Comparison of ENCODE assay signal across 13 cellular contexts in genomic region chr22:28759861-28760560, GRCh38.
DNase-seq lines count a peak whose midpoint lies in the region; TF ChIP-seq lines count a peak whose summit lies in the region.
"Had no signal": no experiment of that assay in that cellular context is flagged by ENCODE, and none has a peak within 500 bp of the region (broad histone marks: within the 10 kb centered on the region; RNA-seq: fewer than 3 reads in every experiment).

No MANE protein-coding gene starts in this region.

- H3K27ac ChIP-seq in MM.1S (ENCODE audit: low read length) (peak overlapping the region; percentile 83), tibial artery (no peak overlapping the region)
- H3K27ac ChIP-seq: uterus had no signal

- no peaks in the 10 kb centered on the region for H3K27me3 ChIP-seq in MM.1S (replicated peaks; ENCODE audit: insufficient read depth, low read length)
- H3K27me3 ChIP-seq in tibial artery: no peaks in the 10 kb centered on the region
- H3K27me3 ChIP-seq: uterus had no signal

- H3K9me3 ChIP-seq in MM.1S (replicated peaks; ENCODE audit: insufficient read depth, low read length) (no peaks in the 10 kb centered on the region), tibial artery (no peaks in the 10 kb centered on the region)
- H3K9me3 ChIP-seq: uterus had no signal

- peaks cover 13% of the 10 kb centered on the region for H3F3A ChIP-seq in MM.1S (ENCODE audit: insufficient read depth, low read length)

- TF ChIP-seq CTCF in MM.1S (IDR thresholded peaks at IDR 0.05; ENCODE audit: low read length) (no peak), tibial artery (IDR thresholded peaks at IDR 0.05) (no peak)

- H3K4me3 ChIP-seq in MM.1S (ENCODE audit: low read length): peak overlapping the region; percentile 53
- H3K4me3 ChIP-seq in tibial artery: no peak overlapping the region
- H3K4me3 ChIP-seq: uterus had no signal

- H3K36me3 ChIP-seq in MM.1S (replicated peaks; ENCODE audit: insufficient read depth, low read length) (no peaks in the 10 kb centered on the region), tibial artery (no peaks in the 10 kb centered on the region)
- H3K36me3 ChIP-seq: uterus had no signal

- H3K4me1 ChIP-seq in MM.1S (ENCODE audit: low read length) (peaks cover 10% of the 10 kb centered on the region; the same call in 1 of the 2 replicates), tibial artery (peaks cover 0 to 2% (median 0%) of the 10 kb centered on the region in 4 donors)
- H3K4me1 ChIP-seq: uterus had no signal

- peak overlapping the region; percentile 71; the same call in 1 of the 2 replicates for H3K9ac ChIP-seq in MM.1S (ENCODE audit: low read length)

- H3K9me2 ChIP-seq in MM.1S (replicated peaks; ENCODE audit: insufficient read depth, low read length): no peaks in the 10 kb centered on the region

- peak overlapping the region; percentile 97 for H3K4me2 ChIP-seq in MM.1S (ENCODE audit: low read depth, low read length)

- H4K20me1 ChIP-seq in MM.1S (ENCODE audit: insufficient read depth, low read length): no peaks in the 10 kb centered on the region

- H3K79me2 ChIP-seq in MM.1S (ENCODE audit: low read length): no peaks in the 10 kb centered on the region

- peak overlapping the region; percentile 78 for H2AFZ ChIP-seq in MM.1S (ENCODE audit: low read length)

- intact Hi-C loops in tibial artery (cut with DNase I; ENCODE audit: low total_unique reads): no loop called here

- peak; percentile 16 for DNase-seq in EH (ENCODE audit: low read depth)
- DNase-seq in MM.1S: peak; percentile 13
- DNase-seq in RPMI8226: peak; percentile 43
- peak; percentile 4 for DNase-seq in inferior parietal cortex (ENCODE audit: extremely low spot score)
- DNase-seq in effector CD8-positive, alpha-beta T cell (lab: John Stamatoyannopoulos, UW): no peak
- DNase-seq in tibial artery: no peak
- DNase-seq in pons (ENCODE audit: low spot score): no peak
- no peak for DNase-seq in activated CD4-positive, alpha-beta T cell treated with anti-CD3 and anti-CD28 coated beads, Interleukin-2, amount 50 U/mL, for 1 hour
- DNase-seq: activated T-cell treated with anti-CD3 and anti-CD28 coated beads, Interleukin-2, amount 50 U/mL, for 48 hours; hippocampal formation; occipital lobe; T-helper 17 cell; uterus had no signal

Comparison
In these comparisons a context has a peak if more than half of its experiments do, and no peak if none do; other contexts are left out.
1. DNase-seq: peak in EH (single experiment), MM.1S (single experiment), RPMI8226 (single experiment) and inferior parietal cortex (single experiment); none in effector CD8-positive, alpha-beta T cell (single experiment), tibial artery (0 of 2), pons (single experiment) and activated CD4-positive, alpha-beta T cell treated with anti-CD3 and anti-CD28 coated beads, Interleukin-2, amount 50 U/mL, for 1 hour (single experiment).